ENCODE assay signal across 23 cellular contexts in genomic region chr7:96598421-96598820, GRCh38.
DNase-seq lines count a peak whose midpoint lies in the region; ATAC-seq and TF ChIP-seq lines count a peak whose summit lies in the region.
"Had no signal": no experiment of that assay in that cellular context is flagged by ENCODE, and none has a peak within 500 bp of the region (broad histone marks: within the 10 kb centered on the region; RNA-seq: fewer than 3 reads in every experiment).

No MANE protein-coding gene starts in this region.

- H2AFZ ChIP-seq in neural progenitor cell (replicated peaks): no peak overlapping the region
- H2AFZ ChIP-seq: GM23248 had no signal

- H3K27me3 Mint-ChIP-seq in neural progenitor cell (ENCODE audit: insufficient read depth, low read depth): no peaks in the 10 kb centered on the region

- H3K4me3 ChIP-seq in neural progenitor cell: no peak overlapping the region
- H3K4me3 ChIP-seq: GM23248 had no signal

- peaks cover 3% of the 10 kb centered on the region for H3K36me3 ChIP-seq in neural progenitor cell

- H3K27ac ChIP-seq in neural progenitor cell: peak overlapping the region; percentile 74
- H3K27ac ChIP-seq: GM23248 had no signal

- no peak overlapping the region for H3K27ac Mint-ChIP-seq in neural progenitor cell
- H3K27ac Mint-ChIP-seq: CD8-positive, alpha-beta T cell; T-helper 1 cell treated with Interleukin-12 subunit alpha and Interleukin-12 subunit beta and Interleukin-4 antibody, amounts not matched to agents 30 μg/mL and 1 μg/mL, for 36 hours had no signal

- H4K20me1 ChIP-seq in neural progenitor cell (ENCODE audit: low read depth): no peaks in the 10 kb centered on the region

- no peaks in the 10 kb centered on the region for H3K79me2 ChIP-seq in neural progenitor cell (ENCODE audit: low read depth)

- DNase-seq in NCI-H748 (lab: John Stamatoyannopoulos, UW; ENCODE audit: unreplicated experiment): peak; percentile 21
- no peak for DNase-seq in NCI-H748 treated with DMSO at 0.1 percent for 48 hours (lab: John Stamatoyannopoulos, UW)
- peak; percentile 27 for DNase-seq in NCI-H146 treated with DMSO at 0.1 percent for 48 hours (lab: John Stamatoyannopoulos, UW; ENCODE audit: unreplicated experiment)
- DNase-seq in NCI-H69 (lab: John Stamatoyannopoulos, UW): peak; percentile 82
- DNase-seq in neural progenitor cell (ENCODE audit: low spot score): no peak
- DNase-seq in NCI-H510A treated with DMSO at 0.1 percent for 48 hours (lab: John Stamatoyannopoulos, UW): no peak
- no peak for DNase-seq in NCI-H446 treated with DMSO at 0.1 percent for 48 hours (lab: John Stamatoyannopoulos, UW)
- DNase-seq: C1 segment of cervical spinal cord; Caco-2; CD8-positive, alpha-beta T cell; GM23248; H7; IMR-90; KG1; MM.1S; NCI-H1694 treated with DMSO at 0.1 percent for 48 hours; NCI-H2081; SIG-M5; SK-N-SH; SW 1271; T-helper 9 cell had no signal

- H3K4me1 Mint-ChIP-seq in neural progenitor cell: peaks cover 36% of the 10 kb centered on the region

- no peak overlapping the region for H3K4me3 Mint-ChIP-seq in neural progenitor cell
- H3K4me3 Mint-ChIP-seq: CD8-positive, alpha-beta T cell; T-helper 1 cell treated with Interleukin-12 subunit alpha and Interleukin-12 subunit beta and Interleukin-4 antibody, amounts not matched to agents 30 μg/mL and 1 μg/mL, for 36 hours had no signal

- peak overlapping the region; percentile 34 for H3K4me2 ChIP-seq in neural progenitor cell
- H3K4me2 ChIP-seq: SK-N-SH had no signal

- no peaks in the 10 kb centered on the region for H3K9me3 Mint-ChIP-seq in neural progenitor cell
- H3K9me3 Mint-ChIP-seq: CD8-positive, alpha-beta T cell; T-helper 1 cell treated with Interleukin-12 subunit alpha and Interleukin-12 subunit beta and Interleukin-4 antibody, amounts not matched to agents 30 μg/mL and 1 μg/mL, for 36 hours had no signal

- no peaks in the 10 kb centered on the region for H3K9me3 ChIP-seq in neural progenitor cell (ENCODE audit: low read depth)
- H3K9me3 ChIP-seq: Caco-2, SK-N-SH had no signal

- H3K9ac ChIP-seq in neural progenitor cell: no peak overlapping the region
- H3K9ac ChIP-seq: GM23248, SK-N-SH had no signal

- H3K27me3 ChIP-seq in neural progenitor cell: no peaks in the 10 kb centered on the region

- no peaks in the 10 kb centered on the region for H3K36me3 Mint-ChIP-seq in neural progenitor cell
- H3K36me3 Mint-ChIP-seq: CD8-positive, alpha-beta T cell had no signal

- no peak for TF ChIP-seq CTCF in neural progenitor cell (IDR thresholded peaks at IDR 0.05)

- peaks cover 34% of the 10 kb centered on the region for H3K4me1 ChIP-seq in neural progenitor cell

- no peak for ATAC-seq in GM19397 (IDR thresholded peaks at IDR 0.05; ENCODE audit: unreplicated experiment)
- ATAC-seq: CD8-positive, alpha-beta T cell had no signal

- H3F3A ChIP-seq in neural progenitor cell (ENCODE audit: low read depth): peaks cover 15% of the 10 kb centered on the region

Comparison
In these comparisons a context has a peak if more than half of its experiments do, and no peak if none do; other contexts are left out.
1. DNase-seq: peak in NCI-H748 (single experiment), NCI-H146 treated with DMSO at 0.1 percent for 48 hours (single experiment) and NCI-H69 (single experiment); none in NCI-H748 treated with DMSO at 0.1 percent for 48 hours (single experiment), neural progenitor cell (single experiment), NCI-H510A treated with DMSO at 0.1 percent for 48 hours (single experiment) and NCI-H446 treated with DMSO at 0.1 percent for 48 hours (single experiment).